In the genomic region with DNA sequence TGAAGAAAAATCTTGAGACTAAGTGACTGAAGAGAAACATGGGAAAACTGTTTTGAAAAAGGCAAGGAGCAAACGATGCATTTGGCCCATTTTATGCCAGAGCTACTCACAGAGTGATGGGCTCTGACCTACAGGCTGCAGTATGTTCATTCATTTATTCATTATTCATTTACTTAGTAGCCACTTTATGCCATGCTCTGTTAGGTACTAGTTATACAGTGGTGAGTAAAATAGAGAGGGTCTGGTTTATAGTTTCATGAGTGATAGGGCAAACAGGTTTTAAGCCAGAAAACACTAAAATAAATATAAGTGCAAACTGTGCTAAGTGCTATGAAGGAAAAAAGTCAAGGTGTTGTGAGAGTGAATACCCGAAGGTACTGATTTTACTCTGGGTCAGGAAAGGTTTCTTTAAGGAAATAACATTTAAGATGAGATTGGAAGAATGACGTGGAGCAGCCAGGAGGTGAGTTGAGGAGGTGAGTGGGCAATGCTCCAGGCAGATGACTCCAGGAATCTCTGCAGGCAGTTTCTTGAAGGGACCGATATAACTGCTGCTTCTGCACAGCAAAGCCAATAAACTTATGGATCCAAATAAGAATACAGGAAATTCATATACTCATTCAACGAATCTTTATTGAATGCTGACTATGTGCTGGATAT, we compare ENCODE assay signal across 11 cellular contexts. TPM values are rescaled to one million over a fixed set of nuclear protein-coding genes. Genes with fewer than 3 reads are reported as not detected.
DNase-seq lines count a peak whose midpoint lies in the region; ATAC-seq and TF ChIP-seq lines count a peak whose summit lies in the region.
"Had no signal": no experiment of that assay in that cellular context is flagged by ENCODE, and none has a peak within 500 bp of the region (broad histone marks: within the 10 kb centered on the region; RNA-seq: fewer than 3 reads in every experiment).

No MANE protein-coding gene starts in this region.

- no peak overlapping the region for H2AFZ ChIP-seq in GM23248

- no peak for TF ChIP-seq POLR2A in GM18505 (IDR thresholded peaks at IDR 0.05; ENCODE audit: borderline replicate concordance, extremely low read depth, insufficient read depth, insufficient read length)

- no peaks in the 10 kb centered on the region for H3K9me2 ChIP-seq in GM23248 (ENCODE audit: insufficient read depth)

- DNase-seq in glomerular visceral epithelial cell (ENCODE audit: extremely low spot score), result peak; percentile 53
- DNase-seq in DMS79 (lab: John Stamatoyannopoulos, UW), result no peak
- DNase-seq in NCI-H748 (lab: John Stamatoyannopoulos, UW; ENCODE audit: unreplicated experiment), result no peak
- DNase-seq in HAP-1 (ENCODE audit: low spot score in 2 of 2), result no peak
- no peak for DNase-seq in GM23248
- DNase-seq: activated CD4-positive, alpha-beta T cell treated with anti-CD3 and anti-CD28 coated beads for 4 hours; NCI-H1694 treated with DMSO at 0.1 percent for 48 hours had no signal

- H3K27ac ChIP-seq in GM23248, result no peak overlapping the region

- H3K4me2 ChIP-seq in GM23248 (ENCODE audit: unreplicated experiment), result no peak overlapping the region
- H3K4me2 ChIP-seq: smooth muscle cell had no signal

- H3K36me3 ChIP-seq in HAP-1 (replicated peaks), result no peaks in the 10 kb centered on the region
- H3K36me3 ChIP-seq in GM23248 (ENCODE audit: low read depth), result no peaks in the 10 kb centered on the region

- H3K9me3 ChIP-seq in HAP-1, result no peaks in the 10 kb centered on the region
- no peaks in the 10 kb centered on the region for H3K9me3 ChIP-seq in GM23248 (ENCODE audit: low read depth)

- H3K79me2 ChIP-seq in GM23248 (ENCODE audit: insufficient read depth), result peaks cover 85% of the 10 kb centered on the region

- WGBS in GM23248 (ENCODE audit: low coverage in 1 of 2, low lambda C conversion rate in 2 of 2, missing lambda C conversion rate in 2 of 2), 2 experiments, result 87 to 92% methylated on average over 5 of the region's 5 CpGs

- H3K27me3 ChIP-seq in HAP-1 (ENCODE audit: low read depth), result no peaks in the 10 kb centered on the region
- no peaks in the 10 kb centered on the region for H3K27me3 ChIP-seq in GM23248 (replicated peaks; ENCODE audit: insufficient read depth)

- H3K4me3 ChIP-seq in HAP-1, result no peak overlapping the region
- H3K4me3 ChIP-seq in GM23248, result no peak overlapping the region
- H3K4me3 ChIP-seq: smooth muscle cell had no signal

- in situ Hi-C loops in HAP-1 (cut with MboI; ENCODE audit: low sequenced_read_pairs) (no loop called here), GM23248 (cut with MboI) (no loop called here)

- H4K20me1 ChIP-seq in GM23248 (ENCODE audit: insufficient read depth), result no peaks in the 10 kb centered on the region

- ATAC-seq in GM18505 (IDR thresholded peaks at IDR 0.05; ENCODE audit: unreplicated experiment), result peak; percentile 46
- ATAC-seq in GM21423 (IDR thresholded peaks at IDR 0.05; ENCODE audit: unreplicated experiment), result peak; percentile 51
- peak; percentile 27 for ATAC-seq in HG03565 (IDR thresholded peaks at IDR 0.05; ENCODE audit: unreplicated experiment)

- H3K4me1 ChIP-seq in HAP-1 (no peaks in the 10 kb centered on the region), GM23248 (ENCODE audit: insufficient read depth) (peaks cover 20% of the 10 kb centered on the region)

- H3F3A ChIP-seq in GM23248 (ENCODE audit: insufficient read depth), result peaks cover 31% of the 10 kb centered on the region

- H3K9ac ChIP-seq in GM23248, result no peak overlapping the region

RNA-seq across cellular contexts. Expression of gene FAM133B, which starts 56.9 kb away (rescaled TPM):
- total RNA-seq in GM23248 (2014; rRNA removed; shearing (Covaris generic)), result 17.1 and 18.2 TPM in 2 replicates
- 22.6 and 23.0 TPM in 2 replicates for polyA plus RNA-seq in GM23248 (2016; fragmentation: Nextera tagmentation; extraction: Ambion mirVana)
